ENCODE assay signal across 8 cellular contexts in the genomic region with DNA sequence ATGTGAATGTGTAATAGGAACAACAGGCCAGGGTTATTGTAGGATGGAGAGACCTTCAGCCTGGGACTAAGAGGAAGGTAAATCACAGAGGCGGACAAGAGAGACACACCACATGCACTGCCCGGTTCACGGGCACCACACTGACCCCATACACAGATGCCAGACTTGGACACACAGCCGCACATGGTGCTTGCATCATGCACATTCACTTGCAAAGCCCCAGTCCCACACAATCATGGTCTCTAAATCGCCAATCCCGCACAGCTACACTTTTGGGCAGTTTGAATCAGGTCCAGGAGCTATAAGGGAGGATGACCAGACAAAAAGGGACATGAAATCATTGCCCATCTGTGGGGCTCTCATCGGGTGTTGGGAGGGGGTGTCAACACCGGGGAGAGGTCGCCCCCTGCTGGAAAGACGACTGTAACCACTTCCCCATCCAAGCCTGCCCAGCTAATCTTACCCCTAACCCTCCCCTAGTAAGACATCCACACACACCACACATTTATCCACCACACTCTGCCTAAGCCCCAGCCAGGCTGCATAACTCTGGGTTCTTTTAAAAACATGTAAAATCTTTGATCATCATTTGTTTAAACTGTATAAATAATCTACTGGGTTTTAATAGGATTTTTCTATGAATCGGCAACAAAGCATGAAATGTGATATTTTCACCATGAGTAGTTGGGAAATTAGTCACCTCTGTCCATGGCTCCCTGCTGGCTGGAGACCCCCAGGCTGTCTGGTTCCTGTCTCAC. TPM values are rescaled to one million over a fixed set of nuclear protein-coding genes. Genes with fewer than 3 reads are reported as not detected.
DNase-seq lines count a peak whose midpoint lies in the region; ATAC-seq, FAIRE-seq and TF ChIP-seq lines count a peak whose summit lies in the region.

No MANE protein-coding gene starts in this region.

- H3K27ac Mint-ChIP-seq in activated CD4-positive, alpha-beta T cell treated with anti-CD3 and anti-CD28 coated beads, Interleukin-2, amount 10 ng/mL, durations not matched to agents 24 days and 14 days, result no peak overlapping the region
- no peak overlapping the region for H3K27ac Mint-ChIP-seq in endothelial cell (ENCODE audit: unreplicated experiment)

- WGBS in pancreas, 2 donors, result 46% methylated on average over 11 of the region's 11 CpGs

- FAIRE-seq in pancreas (lab: Jason Lieb, UNC), result no peak

- peak; percentile 14 for DNase-seq in activated gamma-delta T cell treated with Interleukin-2 at 50 U/mL for 16 hours
- DNase-seq in activated gamma-delta T cell (lab: John Stamatoyannopoulos, UW), result no peak
- peak; percentile 67 for DNase-seq in NCI-H1694 (lab: John Stamatoyannopoulos, UW)
- DNase-seq in activated CD4-positive, alpha-beta T cell treated with anti-CD3 and anti-CD28 coated beads, Interleukin-2, amount 10 ng/mL, durations not matched to agents 24 days and 14 days, result peak; percentile 84
- DNase-seq in endothelial cell (ENCODE audit: low spot score), result peak; percentile 84
- DNase-seq in pancreas, result peak in 5 of 6 donors; percentile 32 to 82 (median 47)
- no peak for DNase-seq in ureter (ENCODE audit: low spot score)

- H3K36me3 ChIP-seq in pancreas, result no peaks in the 10 kb centered on the region

- no peak overlapping the region for H3K4me3 ChIP-seq in pancreas

- H3K36me3 Mint-ChIP-seq in activated CD4-positive, alpha-beta T cell treated with anti-CD3 and anti-CD28 coated beads, Interleukin-2, amount 10 ng/mL, durations not matched to agents 24 days and 14 days (ENCODE audit: low read depth), result no peaks in the 10 kb centered on the region
- no peaks in the 10 kb centered on the region for H3K36me3 Mint-ChIP-seq in endothelial cell (ENCODE audit: low read depth, unreplicated experiment)

- H3K4me3 Mint-ChIP-seq in activated CD4-positive, alpha-beta T cell treated with anti-CD3 and anti-CD28 coated beads, Interleukin-2, amount 10 ng/mL, durations not matched to agents 24 days and 14 days, result no peak overlapping the region
- no peak overlapping the region for H3K4me3 Mint-ChIP-seq in endothelial cell (ENCODE audit: unreplicated experiment)

- intact Hi-C loops in activated CD4-positive, alpha-beta T cell treated with anti-CD3 and anti-CD28 coated beads, Interleukin-2, amount 10 ng/mL, durations not matched to agents 24 days and 14 days (cut with micrococcal nuclease), result loop anchor here (2.0 kb wide), 1 partner anchor 201 kb away; no protein-coding TSS in a partner anchor
- intact Hi-C loops in pancreas (cut with DNase I), result loop anchor here in 1 of 3 donors (10.0 kb wide), 1 partner anchor 307 kb away; no protein-coding TSS in a partner anchor

- H3K4me1 ChIP-seq in pancreas, result no peaks in the 10 kb centered on the region

- no peak overlapping the region for H3K27ac ChIP-seq in pancreas

- H3K27me3 Mint-ChIP-seq in activated CD4-positive, alpha-beta T cell treated with anti-CD3 and anti-CD28 coated beads, Interleukin-2, amount 10 ng/mL, durations not matched to agents 24 days and 14 days, result peaks cover 15% of the 10 kb centered on the region
- H3K27me3 Mint-ChIP-seq in endothelial cell (ENCODE audit: unreplicated experiment), result peaks cover 3% of the 10 kb centered on the region

- ATAC-seq in pancreas (peak; percentile 74 to 87 (median 75)), GM21360 (IDR thresholded peaks at IDR 0.05; ENCODE audit: unreplicated experiment) (no peak)

- no peaks in the 10 kb centered on the region for H3K9me3 ChIP-seq in pancreas

- no peaks in the 10 kb centered on the region for H3K9me3 Mint-ChIP-seq in activated CD4-positive, alpha-beta T cell treated with anti-CD3 and anti-CD28 coated beads, Interleukin-2, amount 10 ng/mL, durations not matched to agents 24 days and 14 days
- H3K9me3 Mint-ChIP-seq in endothelial cell (ENCODE audit: unreplicated experiment), result no peaks in the 10 kb centered on the region

- H3K27me3 ChIP-seq in pancreas, result peaks cover 0 to 8% (median 0%) of the 10 kb centered on the region in 4 donors

- TF ChIP-seq CTCF in endothelial cell (IDR thresholded peaks at IDR 0.05; ENCODE audit: unreplicated experiment) (peak; percentile 83), pancreas (IDR thresholded peaks at IDR 0.05) (peak in 3 of 4 donors; percentile 24 to 37 (median 36))

- no peaks in the 10 kb centered on the region for H3K4me1 Mint-ChIP-seq in activated CD4-positive, alpha-beta T cell treated with anti-CD3 and anti-CD28 coated beads, Interleukin-2, amount 10 ng/mL, durations not matched to agents 24 days and 14 days
- H3K4me1 Mint-ChIP-seq in endothelial cell (ENCODE audit: unreplicated experiment), result peaks cover 5% of the 10 kb centered on the region

RNA-seq across cellular contexts. Expression of gene SLF2, which starts 40.5 kb away (rescaled TPM):
- 34.9 and 35.3 TPM in 2 replicates for total RNA-seq in activated CD4-positive, alpha-beta T cell treated with anti-CD3 and anti-CD28 coated beads, Interleukin-2, amount 10 ng/mL, durations not matched to agents 24 days and 14 days
- total RNA-seq in endothelial cell (ENCODE audit: unreplicated experiment) (31.2 TPM), pancreas (10 to 100 TPM in 5 of 6 donors, 1 to 10 TPM in 1; 9.5 to 16.8 (median 11.1) TPM), ureter (40.0 TPM)
- polyA plus RNA-seq in pancreas, result 10 to 100 TPM; 12.8 to 16.5 TPM

Comparison
In these comparisons a context has a peak if more than half of its experiments do, and no peak if none do; other contexts are left out.
1. DNase-seq: peak in activated gamma-delta T cell treated with Interleukin-2 at 50 U/mL for 16 hours (single experiment), NCI-H1694 (single experiment), activated CD4-positive, alpha-beta T cell treated with anti-CD3 and anti-CD28 coated beads, Interleukin-2, amount 10 ng/mL, durations not matched to agents 24 days and 14 days (single experiment), endothelial cell (single experiment) and pancreas (5 of 6); none in activated gamma-delta T cell (single experiment) and ureter (single experiment).